In genomic region chr12:12818693-12819092, GRCh38 we compare ENCODE assay signal across 19 cellular contexts. TPM values are rescaled to one million over a fixed set of nuclear protein-coding genes. Genes with fewer than 3 reads are reported as not detected.
DNase-seq lines count a peak whose midpoint lies in the region; ATAC-seq, FAIRE-seq and TF ChIP-seq lines count a peak whose summit lies in the region.
"Had no signal": no experiment of that assay in that cellular context is flagged by ENCODE, and none has a peak within 500 bp of the region (broad histone marks: within the 10 kb centered on the region; RNA-seq: fewer than 3 reads in every experiment).

No MANE protein-coding gene starts in this region.

- DNase-seq in activated T-cell treated with anti-CD3 and anti-CD28 coated beads, Interleukin-2, amount 50 U/mL, for 24 hours: no peak
- no peak for DNase-seq in activated T-cell treated with anti-CD3 and anti-CD28 coated beads, Interleukin-2, amount 50 U/mL, for 48 hours
- DNase-seq in activated naive CD8-positive, alpha-beta T cell treated with anti-CD3 and anti-CD28 coated beads, Interleukin-2, amount 10 ng/mL, durations not matched to agents 7 days and 5 days: no peak
- DNase-seq in keratinocyte (ENCODE audit: low read depth, low spot score): no peak
- DNase-seq in type B pancreatic cell (ENCODE audit: extremely low spot score, unreplicated experiment): no peak
- no peak for DNase-seq in Ammon's horn (ENCODE audit: low spot score)
- DNase-seq in SKM-1 treated with dmso at 0.1 percent for 144 hours (lab: John Stamatoyannopoulos, UW; ENCODE audit: unreplicated experiment): no peak
- no peak for DNase-seq in SIG-M5 (lab: John Stamatoyannopoulos, UW)
- DNase-seq: activated CD4-positive, alpha-beta T cell treated with anti-CD3 and anti-CD28 coated beads, Interleukin-2, amount 50 U/mL, for 48 hours; activated effector memory CD4-positive, alpha-beta T cell treated with Interleukin-2 at 50 U/mL for 16 hours; caudate nucleus; hypothalamus; Kasumi-1; NCI-H1694; NCI-H524 treated with DMSO at 0.1 percent for 48 hours; T1000 had no signal

- H3K9me1 ChIP-seq in keratinocyte (ENCODE audit: control insufficient read depth, extremely low read depth, insufficient read depth, low read length): no peaks in the 10 kb centered on the region

- H3K4me1 ChIP-seq in keratinocyte (ENCODE audit: control insufficient read depth, extremely low read depth, insufficient read depth, low read length): peaks cover 41% of the 10 kb centered on the region

- H3K27me3 Mint-ChIP-seq in activated T-cell treated with anti-CD3 and anti-CD28 coated beads, Interleukin-2, amount 50 U/mL, for 24 hours: no peaks in the 10 kb centered on the region
- no peaks in the 10 kb centered on the region for H3K27me3 Mint-ChIP-seq in activated naive CD8-positive, alpha-beta T cell treated with anti-CD3 and anti-CD28 coated beads, Interleukin-2, amount 10 ng/mL, durations not matched to agents 7 days and 5 days
- no peaks in the 10 kb centered on the region for H3K27me3 Mint-ChIP-seq in type B pancreatic cell
- H3K27me3 Mint-ChIP-seq: natural killer cell treated with Interleukin-12 subunit alpha and Interleukin-12 subunit beta and Interleukin-15 and Interleukin-18, amount 100 ng/mL, for 72 hours had no signal

- H3K36me3 ChIP-seq in keratinocyte (ENCODE audit: control insufficient read depth in 2 of 2, extremely low read depth in 1 of 2, insufficient read depth in 2 of 2, low read length in 2 of 2): peaks cover 7 to 27% of the 10 kb centered on the region in 2 experiments

- H3K36me3 Mint-ChIP-seq in activated T-cell treated with anti-CD3 and anti-CD28 coated beads, Interleukin-2, amount 50 U/mL, for 24 hours (ENCODE audit: low read depth): peaks cover 96% of the 10 kb centered on the region
- H3K36me3 Mint-ChIP-seq in activated naive CD8-positive, alpha-beta T cell treated with anti-CD3 and anti-CD28 coated beads, Interleukin-2, amount 10 ng/mL, durations not matched to agents 7 days and 5 days: peaks cover 47% of the 10 kb centered on the region
- H3K36me3 Mint-ChIP-seq in type B pancreatic cell: peaks cover 88% of the 10 kb centered on the region

- H4K20me1 ChIP-seq in keratinocyte (ENCODE audit: control insufficient read depth, extremely low read depth, insufficient read depth, low read length): no peaks in the 10 kb centered on the region

- no peak overlapping the region for H2AFZ ChIP-seq in keratinocyte (ENCODE audit: control insufficient read depth, low read length)

- no peaks in the 10 kb centered on the region for H3K27me3 ChIP-seq in keratinocyte (ENCODE audit: control insufficient read depth, extremely low read depth, insufficient read depth, low read length)
- H3K27me3 ChIP-seq: right atrium auricular region had no signal

- no peaks in the 10 kb centered on the region for H3K9me3 ChIP-seq in keratinocyte (ENCODE audit: control insufficient read depth, low read depth, low read length)
- H3K9me3 ChIP-seq: right atrium auricular region had no signal

- no peak for FAIRE-seq in keratinocyte (lab: Jason Lieb, UNC)

- ATAC-seq in activated naive CD8-positive, alpha-beta T cell treated with anti-CD3 and anti-CD28 coated beads, Interleukin-2, amount 10 ng/mL, durations not matched to agents 7 days and 5 days (ENCODE audit: low read depth): no peak
- ATAC-seq: left lobe of liver; natural killer cell treated with Interleukin-12 subunit alpha and Interleukin-12 subunit beta and Interleukin-15 and Interleukin-18, amount 100 ng/mL, for 72 hours had no signal

- peak overlapping the region; percentile 6 for H3K9ac ChIP-seq in keratinocyte (ENCODE audit: control insufficient read depth, extremely low read depth, insufficient read depth, low read length)

- POLR2A ChIA-PET in activated naive CD8-positive, alpha-beta T cell treated with anti-CD3 and anti-CD28 coated beads, Interleukin-2, amount 10 ng/mL, durations not matched to agents 7 days and 5 days (lab: Charles Lee): no interaction called here

- peaks cover 69% of the 10 kb centered on the region for H3K4me1 Mint-ChIP-seq in activated T-cell treated with anti-CD3 and anti-CD28 coated beads, Interleukin-2, amount 50 U/mL, for 24 hours (ENCODE audit: low read depth)
- H3K4me1 Mint-ChIP-seq in activated naive CD8-positive, alpha-beta T cell treated with anti-CD3 and anti-CD28 coated beads, Interleukin-2, amount 10 ng/mL, durations not matched to agents 7 days and 5 days: peaks cover 40% of the 10 kb centered on the region
- H3K4me1 Mint-ChIP-seq in type B pancreatic cell (ENCODE audit: unreplicated experiment): peaks cover 7% of the 10 kb centered on the region

- H3K4me3 Mint-ChIP-seq in activated T-cell treated with anti-CD3 and anti-CD28 coated beads, Interleukin-2, amount 50 U/mL, for 24 hours: no peak overlapping the region
- H3K4me3 Mint-ChIP-seq in activated naive CD8-positive, alpha-beta T cell treated with anti-CD3 and anti-CD28 coated beads, Interleukin-2, amount 10 ng/mL, durations not matched to agents 7 days and 5 days: no peak overlapping the region
- peak overlapping the region; percentile 21 for H3K4me3 Mint-ChIP-seq in type B pancreatic cell
- H3K4me3 Mint-ChIP-seq: natural killer cell treated with Interleukin-12 subunit alpha and Interleukin-12 subunit beta and Interleukin-15 and Interleukin-18, amount 100 ng/mL, for 72 hours had no signal

- H3K79me2 ChIP-seq in keratinocyte (ENCODE audit: control insufficient read depth, insufficient read depth, low read length): peaks cover 75% of the 10 kb centered on the region

- TF ChIP-seq CTCF in keratinocyte (optimal IDR thresholded peaks at IDR 0.05 in 1 of 3, IDR thresholded peaks at IDR 0.05 in 1 of 3, conservative IDR thresholded peaks at IDR 0.05 in 1 of 3; ENCODE audit: extremely low read depth in 1 of 3, insufficient read depth in 2 of 3, low read length in 3 of 3) (no peak), type B pancreatic cell (conservative IDR thresholded peaks at IDR 0.05) (no peak)

- peak overlapping the region; percentile 41 for H3K27ac ChIP-seq in keratinocyte (ENCODE audit: control insufficient read depth, insufficient read depth, low read length)

- dilution Hi-C loops in keratinocyte (cut with MboI; ENCODE audit: extremely low pct_ligation_motif_present, low sequenced_read_pairs): no loop called here

- H3K9me3 Mint-ChIP-seq in activated T-cell treated with anti-CD3 and anti-CD28 coated beads, Interleukin-2, amount 50 U/mL, for 24 hours: no peaks in the 10 kb centered on the region
- H3K9me3 Mint-ChIP-seq in activated naive CD8-positive, alpha-beta T cell treated with anti-CD3 and anti-CD28 coated beads, Interleukin-2, amount 10 ng/mL, durations not matched to agents 7 days and 5 days: no peaks in the 10 kb centered on the region
- no peaks in the 10 kb centered on the region for H3K9me3 Mint-ChIP-seq in type B pancreatic cell
- H3K9me3 Mint-ChIP-seq: natural killer cell treated with Interleukin-12 subunit alpha and Interleukin-12 subunit beta and Interleukin-15 and Interleukin-18, amount 100 ng/mL, for 72 hours had no signal

- peak overlapping the region; percentile 20 for H3K4me2 ChIP-seq in keratinocyte (ENCODE audit: control insufficient read depth, extremely low read depth, insufficient read depth, low read depth, low read length)

- no peak overlapping the region for H3K4me3 ChIP-seq in keratinocyte (ENCODE audit: control insufficient read depth in 2 of 3, extremely low read depth in 1 of 3, insufficient read depth in 2 of 3, low read depth in 1 of 3, low read length in 3 of 3)
- H3K4me3 ChIP-seq: right atrium auricular region had no signal

- peak overlapping the region; percentile 83 for H3K27ac Mint-ChIP-seq in activated T-cell treated with anti-CD3 and anti-CD28 coated beads, Interleukin-2, amount 50 U/mL, for 24 hours
- H3K27ac Mint-ChIP-seq in activated naive CD8-positive, alpha-beta T cell treated with anti-CD3 and anti-CD28 coated beads, Interleukin-2, amount 10 ng/mL, durations not matched to agents 7 days and 5 days: peak overlapping the region; percentile 14
- peak overlapping the region; percentile 75 for H3K27ac Mint-ChIP-seq in type B pancreatic cell
- H3K27ac Mint-ChIP-seq: natural killer cell treated with Interleukin-12 subunit alpha and Interleukin-12 subunit beta and Interleukin-15 and Interleukin-18, amount 100 ng/mL, for 72 hours had no signal

RNA-seq across cellular contexts. Expression of gene DDX47, which starts 5.5 kb away (rescaled TPM):
- total RNA-seq in activated naive CD8-positive, alpha-beta T cell treated with anti-CD3 and anti-CD28 coated beads, Interleukin-2, amount 10 ng/mL, durations not matched to agents 7 days and 5 days: 10 to 100 TPM; 56.3 to 60.8 TPM
- polyA plus RNA-seq in keratinocyte: 52.9 to 92.6 TPM (median 90.2 TPM) in 3 replicates
- polyA plus RNA-seq in keratinocyte (2011; ENCODE audit: low read depth): 28.2 TPM
- 62.7 and 107 TPM in 2 replicates for polyA plus RNA-seq in keratinocyte (2011; cell fraction: cytosol; rRNA removed)
- polyA plus RNA-seq in keratinocyte (2011; cell fraction: nucleus; rRNA removed): 129 and 167 TPM in 2 replicates
- 53.1 and 62.8 TPM in 2 replicates for polyA plus RNA-seq in keratinocyte (2012; ENCODE audit: low replicate concordance)
- 41.9 to 55.1 TPM (median 42.5 TPM) in 3 replicates for polyA minus RNA-seq in keratinocyte
- 34.1 TPM for polyA minus RNA-seq in keratinocyte (2011; cell fraction: cytosol; rRNA and poly(A)+ RNA removed)
- polyA minus RNA-seq in keratinocyte (2011; cell fraction: nucleus; rRNA and poly(A)+ RNA removed): 33.2 and 61.5 TPM in 2 replicates
- 73.0 and 142 TPM in 2 replicates for total RNA-seq in type B pancreatic cell (ENCODE audit: low replicate concordance)

RNA-seq across cellular contexts. Expression of gene APOLD1, which starts 33.2 kb away (rescaled TPM):
- total RNA-seq in activated naive CD8-positive, alpha-beta T cell treated with anti-CD3 and anti-CD28 coated beads, Interleukin-2, amount 10 ng/mL, durations not matched to agents 7 days and 5 days: 10 to 100 TPM; 10.3 to 12.1 TPM
- 0.34 to 0.36 TPM (median 0.34 TPM) in 3 replicates for polyA plus RNA-seq in keratinocyte
- polyA plus RNA-seq in keratinocyte (2011; ENCODE audit: low read depth): 0.05 TPM
- polyA plus RNA-seq in keratinocyte (2011; cell fraction: cytosol; rRNA removed): 0.17 and 0.40 TPM in 2 replicates
- 0.34 and 0.36 TPM in 2 replicates for polyA plus RNA-seq in keratinocyte (2011; cell fraction: nucleus; rRNA removed)
- polyA plus RNA-seq in keratinocyte (2012; ENCODE audit: low replicate concordance): 0.22 and 0.34 TPM in 2 replicates
- polyA minus RNA-seq in keratinocyte: 0.26 to 0.33 TPM (median 0.26 TPM) in 3 replicates
- 0.58 TPM for polyA minus RNA-seq in keratinocyte (2011; cell fraction: cytosol; rRNA and poly(A)+ RNA removed)
- 0.31 and 0.32 TPM in 2 replicates for polyA minus RNA-seq in keratinocyte (2011; cell fraction: nucleus; rRNA and poly(A)+ RNA removed)
- 2.9 and 5.6 TPM in 2 replicates for total RNA-seq in type B pancreatic cell (ENCODE audit: low replicate concordance)

Comparison
In these comparisons a context has a peak if more than half of its experiments do, and no peak if none do; other contexts are left out.
1. H3K27ac Mint-ChIP-seq: peak in every context shown above with its lines; median percentile 83 in activated T-cell treated with anti-CD3 and anti-CD28 coated beads, Interleukin-2, amount 50 U/mL, for 24 hours; 75 in type B pancreatic cell; 14 in activated naive CD8-positive, alpha-beta T cell treated with anti-CD3 and anti-CD28 coated beads, Interleukin-2, amount 10 ng/mL, durations not matched to agents 7 days and 5 days.